Comparison of ENCODE assay signal across 16 cellular contexts in genomic region chr5:150632305-150633160, GRCh38. TPM values are rescaled to one million over a fixed set of nuclear protein-coding genes. Genes with fewer than 3 reads are reported as not detected.
DNase-seq lines count a peak whose midpoint lies in the region; ATAC-seq and TF ChIP-seq lines count a peak whose summit lies in the region.
"Had no signal": no experiment of that assay in that cellular context is flagged by ENCODE, and none has a peak within 500 bp of the region (broad histone marks: within the 10 kb centered on the region; RNA-seq: fewer than 3 reads in every experiment).

No MANE protein-coding gene starts in this region.

- intact Hi-C loops in adrenal gland (cut with DNase I) (no loop called here), heart right ventricle (cut with DNase I) (no loop called here)
- intact Hi-C loops in naive thymus-derived CD4-positive, alpha-beta T cell (cut with micrococcal nuclease): no loop called here

- DNase-seq in HT1080 (ENCODE audit: low read depth): peak; percentile 46
- peak in 5 of 7 donors; percentile 23 to 68 (median 60) for DNase-seq in adrenal gland
- peak in 1 of 2 donors; percentile 11 for DNase-seq in heart right ventricle
- no peak for DNase-seq in smooth muscle cell (lab: John Stamatoyannopoulos, UW; ENCODE audit: unreplicated experiment)
- DNase-seq in stimulated activated CD4-positive, alpha-beta T cell treated with anti-CD3 and anti-CD28 coated beads, Interleukin-12 subunit alpha, Interleukin-12 subunit beta, amount 100 ng/mL, for 4 hours: no peak
- DNase-seq in naive thymus-derived CD4-positive, alpha-beta T cell: no peak
- DNase-seq: activated CD4-positive, alpha-beta T cell treated with anti-CD3 and anti-CD28 coated beads for 4 hours; GOT3; stimulated activated CD4-positive, alpha-beta T cell treated with anti-CD3 and anti-CD28 coated beads, Interleukin-2, amount 100 ng/mL, for 24 hours; stimulated activated naive CD8-positive, alpha-beta T cell treated with anti-CD3 and anti-CD28 coated beads, Interleukin-15, Interleukin-2, amounts not matched to agents 100 U/mL and 50 U/mL, for 24 hours; T-helper 1 cell had no signal

- H3K4me3 ChIP-seq in adrenal gland (no peak overlapping the region), heart right ventricle (no peak overlapping the region), smooth muscle cell (no peak overlapping the region)
- H3K4me3 ChIP-seq in naive thymus-derived CD4-positive, alpha-beta T cell (ENCODE audit: low read length): no peak overlapping the region

- no peak overlapping the region for H2AFZ ChIP-seq in smooth muscle cell (ENCODE audit: low read depth)

- peaks cover 0 to 1% (median 0%) of the 10 kb centered on the region in 7 donors for H3K4me1 Mint-ChIP-seq in naive thymus-derived CD4-positive, alpha-beta T cell
- H3K4me1 Mint-ChIP-seq: central memory CD8-positive, alpha-beta T cell had no signal

- H3K9me3 ChIP-seq in adrenal gland (replicated peaks in 1 of 3) (no peaks in the 10 kb centered on the region), heart right ventricle (no peaks in the 10 kb centered on the region), smooth muscle cell (replicated peaks; ENCODE audit: low read depth) (no peaks in the 10 kb centered on the region)
- H3K9me3 ChIP-seq in naive thymus-derived CD4-positive, alpha-beta T cell (ENCODE audit: control insufficient read depth in 2 of 3, low read length in 3 of 3): no peaks in the 10 kb centered on the region

- peak overlapping the region; percentile 36 to 97 (median 65) for H3K27ac ChIP-seq in adrenal gland
- peak overlapping the region; percentile 53 to 100 (median 90) for H3K27ac ChIP-seq in heart right ventricle
- peak overlapping the region; percentile 29 for H3K27ac ChIP-seq in smooth muscle cell (ENCODE audit: low read depth)
- no peak overlapping the region for H3K27ac ChIP-seq in naive thymus-derived CD4-positive, alpha-beta T cell (ENCODE audit: low read depth, low read length)
- H3K27ac ChIP-seq: C4-2B had no signal

- peaks cover 0 to 2% (median 0%) of the 10 kb centered on the region in 11 donors for H3K9me3 Mint-ChIP-seq in naive thymus-derived CD4-positive, alpha-beta T cell
- H3K9me3 Mint-ChIP-seq: central memory CD8-positive, alpha-beta T cell; neural crest cell had no signal

- no peaks in the 10 kb centered on the region for H3K36me3 ChIP-seq in adrenal gland (replicated peaks in 1 of 2)
- peaks cover 0 to 56% (median 7%) of the 10 kb centered on the region in 9 donors for H3K36me3 ChIP-seq in heart right ventricle
- H3K36me3 ChIP-seq in smooth muscle cell (ENCODE audit: low read depth): no peaks in the 10 kb centered on the region
- no peaks in the 10 kb centered on the region for H3K36me3 ChIP-seq in naive thymus-derived CD4-positive, alpha-beta T cell (ENCODE audit: control insufficient read depth in 2 of 3, insufficient read depth in 3 of 3, low read length in 3 of 3)

- peak in 1 of 2 donors; percentile 24 for TF ChIP-seq POLR2A in adrenal gland (IDR thresholded peaks at IDR 0.05)

- no peak overlapping the region for H3K27ac Mint-ChIP-seq in naive thymus-derived CD4-positive, alpha-beta T cell

- H3F3A ChIP-seq in smooth muscle cell (ENCODE audit: low read depth): peaks cover 18% of the 10 kb centered on the region

- H3K9ac ChIP-seq in smooth muscle cell (ENCODE audit: low read depth): no peak overlapping the region

- no peaks in the 10 kb centered on the region for H3K36me3 Mint-ChIP-seq in naive thymus-derived CD4-positive, alpha-beta T cell

- H3K79me2 ChIP-seq in smooth muscle cell (ENCODE audit: low read depth): peaks cover 46% of the 10 kb centered on the region

- H4K20me1 ChIP-seq in smooth muscle cell (ENCODE audit: low read depth): peaks cover 67% of the 10 kb centered on the region

- peaks cover 0 to 19% (median 0%) of the 10 kb centered on the region in 5 donors for H3K27me3 Mint-ChIP-seq in naive thymus-derived CD4-positive, alpha-beta T cell

- H3K4me1 ChIP-seq in adrenal gland (replicated peaks in 1 of 2) (peaks cover 54 to 82% of the 10 kb centered on the region in 2 donors), heart right ventricle (peaks cover 39 to 95% (median 82%) of the 10 kb centered on the region in 9 donors), smooth muscle cell (ENCODE audit: low read depth) (peaks cover 6% of the 10 kb centered on the region)
- H3K4me1 ChIP-seq in naive thymus-derived CD4-positive, alpha-beta T cell (ENCODE audit: control insufficient read depth in 2 of 2, insufficient read depth in 2 of 2, low read length in 2 of 2): no peaks in the 10 kb centered on the region

- 20 to 33% (median 31%) methylated on average over 9 to 10 of the region's 10 CpGs for WGBS in adrenal gland, 4 donors
- 38 to 42% methylated on average over 10 of the region's 10 CpGs for WGBS in heart right ventricle, 2 donors
- 53% methylated on average over 10 of the region's 10 CpGs for WGBS in smooth muscle cell (ENCODE audit: low lambda C conversion rate)

- TF ChIP-seq CTCF in adrenal gland (IDR thresholded peaks at IDR 0.05) (no peak), heart right ventricle (IDR thresholded peaks at IDR 0.05) (no peak), smooth muscle cell (IDR thresholded peaks at IDR 0.05; ENCODE audit: borderline replicate concordance, insufficient read depth, poor library complexity, severe bottlenecking) (no peak)

- peak overlapping the region; percentile 25 for H3K4me2 ChIP-seq in smooth muscle cell

- no peaks in the 10 kb centered on the region for H3K27me3 ChIP-seq in adrenal gland
- no peaks in the 10 kb centered on the region for H3K27me3 ChIP-seq in heart right ventricle
- no peaks in the 10 kb centered on the region for H3K27me3 ChIP-seq in smooth muscle cell (ENCODE audit: low read depth)
- H3K27me3 ChIP-seq in naive thymus-derived CD4-positive, alpha-beta T cell (ENCODE audit: control insufficient read depth in 2 of 2, insufficient read depth in 2 of 2, low read length in 2 of 2): no peaks in the 10 kb centered on the region

- CTCF ChIA-PET in naive thymus-derived CD4-positive, alpha-beta T cell (lab: Charles Lee): no interaction called here

- ATAC-seq in heart right ventricle (peak in 6 of 8 donors; percentile 44 to 74 (median 62)), HG02623 (IDR thresholded peaks at IDR 0.05; ENCODE audit: unreplicated experiment) (no peak), HG03108 (IDR thresholded peaks at IDR 0.05; ENCODE audit: unreplicated experiment) (no peak)
- ATAC-seq in naive thymus-derived CD4-positive, alpha-beta T cell: no peak
- ATAC-seq: stimulated activated naive CD8-positive, alpha-beta T cell treated with anti-CD3 and anti-CD28 coated beads, Interleukin-15, Interleukin-2, amounts not matched to agents 100 U/mL and 50 U/mL, for 24 hours had no signal

- no peak overlapping the region for H3K4me3 Mint-ChIP-seq in naive thymus-derived CD4-positive, alpha-beta T cell
- H3K4me3 Mint-ChIP-seq: central memory CD8-positive, alpha-beta T cell; neural crest cell had no signal

- POLR2A ChIA-PET in naive thymus-derived CD4-positive, alpha-beta T cell (lab: Charles Lee): no interaction called here

RNA-seq across cellular contexts. Expression of gene SYNPO, which starts 7.9 kb away (rescaled TPM):
- total RNA-seq in HT1080 (2014; rRNA removed; shearing (Covaris generic)): 5.3 and 6.8 TPM in 2 replicates
- 9.1 and 10.0 TPM in 2 replicates for polyA plus RNA-seq in HT1080 (2015; cell fraction: cytosol; rRNA removed)
- polyA plus RNA-seq in HT1080 (2015; cell fraction: nucleus; rRNA removed): 25.9 and 26.7 TPM in 2 replicates
- total RNA-seq in adrenal gland (100 to 1,000 TPM in 5 of 8 donors, 10 to 100 TPM in 3; 86.8 to 293 (median 151) TPM), heart right ventricle (100 to 1,000 TPM; 589 to 777 (median 703) TPM), smooth muscle cell (30.5 and 46.4 TPM in 2 replicates)
- polyA plus RNA-seq in adrenal gland (100 to 1,000 TPM in 2 of 3 donors, 10 to 100 TPM in 1; 59.4 to 254 (median 108) TPM), heart right ventricle (100 to 1,000 TPM; 129 to 344 TPM), smooth muscle cell (34.2 and 36.9 TPM in 2 replicates)
- total RNA-seq in naive thymus-derived CD4-positive, alpha-beta T cell: under 1 TPM in 4 of 5 experiments, not detected in 1; 0.07 to 0.59 (median 0.12) TPM
- not detected for polyA plus RNA-seq in naive thymus-derived CD4-positive, alpha-beta T cell

RNA-seq across cellular contexts. Expression of gene MYOZ3, which starts 28.5 kb away (rescaled TPM):
- not detected in 2 replicates for total RNA-seq in HT1080 (2014; rRNA removed; shearing (Covaris generic))
- not detected in 2 replicates for polyA plus RNA-seq in HT1080 (2015; cell fraction: cytosol; rRNA removed)
- not detected in 2 replicates for polyA plus RNA-seq in HT1080 (2015; cell fraction: nucleus; rRNA removed)
- 1 to 10 TPM in 1 of 8 donors, under 1 TPM in 6, not detected in 1; 0.12 to 1.9 (median 0.42) TPM for total RNA-seq in adrenal gland
- polyA plus RNA-seq in adrenal gland: 1 to 10 TPM in 1 of 3 donors, under 1 TPM in 2; 0.16 to 1.4 (median 0.51) TPM
- 10 to 100 TPM in 2 of 10 donors, 1 to 10 TPM in 8; 4.5 to 12.2 (median 6.0) TPM for total RNA-seq in heart right ventricle
- 1 to 10 TPM in 1 of 2 donors, under 1 TPM in 1; 0.91 to 4.1 TPM for polyA plus RNA-seq in heart right ventricle
- total RNA-seq in smooth muscle cell: 6.4 and 8.2 TPM in 2 replicates
- 7.9 and 12.2 TPM in 2 replicates for polyA plus RNA-seq in smooth muscle cell
- total RNA-seq in naive thymus-derived CD4-positive, alpha-beta T cell: not detected
- under 1 TPM in 1 of 2 donors, not detected in 1; 0.15 TPM for polyA plus RNA-seq in naive thymus-derived CD4-positive, alpha-beta T cell

Comparison
In these comparisons a context has a peak if more than half of its experiments do, and no peak if none do; other contexts are left out.
1. DNase-seq: peak in HT1080 (single experiment) and adrenal gland (5 of 7); none in smooth muscle cell (single experiment), stimulated activated CD4-positive, alpha-beta T cell treated with anti-CD3 and anti-CD28 coated beads, Interleukin-12 subunit alpha, Interleukin-12 subunit beta, amount 100 ng/mL, for 4 hours (single experiment) and naive thymus-derived CD4-positive, alpha-beta T cell (0 of 9).
2. ATAC-seq: peak in heart right ventricle (6 of 8); none in HG02623 (single experiment), HG03108 (single experiment) and naive thymus-derived CD4-positive, alpha-beta T cell (single experiment).